In the genomic region with DNA sequence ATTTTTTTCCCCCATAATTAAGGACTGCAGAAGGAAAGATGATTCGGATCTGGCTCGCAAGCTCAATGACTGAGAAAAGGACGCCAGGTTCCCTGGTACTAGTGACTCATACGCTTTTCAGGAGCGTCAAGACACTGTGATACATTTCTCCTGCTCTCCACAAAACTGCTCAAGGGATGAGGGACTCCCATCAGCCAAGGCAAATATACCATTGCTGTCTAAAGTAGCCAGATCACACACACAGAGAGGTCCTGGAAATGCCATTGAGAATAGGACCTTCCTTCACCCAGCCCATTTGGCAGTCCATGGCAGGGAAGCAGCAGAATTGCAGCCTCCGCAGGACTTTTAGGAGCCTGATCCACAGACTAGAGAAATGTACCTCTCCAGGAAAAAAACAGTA, we compare ENCODE assay signal across 12 cellular contexts.
A peak's percentile ranks its signal among the peaks of the same experiment; 100 is the strongest.
DNase-seq lines count a peak whose midpoint lies in the region; ATAC-seq and TF ChIP-seq lines count a peak whose summit lies in the region.
"Had no signal": no experiment of that assay in that cellular context is flagged by ENCODE, and none has a peak within 500 bp of the region (broad histone marks: within the 10 kb centered on the region; RNA-seq: fewer than 3 reads in every experiment).

No MANE protein-coding gene starts in this region.

- peak overlapping the region; percentile 78 for H3K4me2 ChIP-seq in BLaER1

- no peak overlapping the region; the same call in 1 of the 2 replicates for H3K9ac ChIP-seq in BLaER1

- no peak overlapping the region for H3K4me3 ChIP-seq in BLaER1
- H3K4me3 ChIP-seq in foreskin fibroblast (ENCODE audit: low read depth in 1 of 2, low read length in 2 of 2): no peak overlapping the region

- H3K36me3 ChIP-seq in BLaER1: no peaks in the 10 kb centered on the region

- H3K27ac ChIP-seq in BLaER1 (peak overlapping the region; percentile 69; the same call in 1 of the 2 replicates), VCaP (peak overlapping the region; percentile 77)

- H4K20me1 ChIP-seq in BLaER1: no peaks in the 10 kb centered on the region

- in situ Hi-C loops in GM13977 (cut with MboI; ENCODE audit: low pct_unique_long_range_greater_than_20kb, low sequenced_read_pairs, unreplicated experiment): no loop called here

- H3K27me3 ChIP-seq in BLaER1: no peaks in the 10 kb centered on the region

- intact Hi-C loops in sciatic nerve (cut with DNase I): no loop called here

- TF ChIP-seq CTCF in VCaP (conservative IDR thresholded peaks at IDR 0.05) (no peak), foreskin fibroblast (IDR thresholded peaks at IDR 0.05; ENCODE audit: low read depth, low read length) (no peak), GM13977 (IDR thresholded peaks at IDR 0.05; ENCODE audit: extremely low read depth, insufficient read depth, missing control alignments) (no peak)

- peak; percentile 63 for ATAC-seq in sciatic nerve
- ATAC-seq in HG03571 (IDR thresholded peaks at IDR 0.05; ENCODE audit: unreplicated experiment): no peak
- ATAC-seq: CD8-positive, alpha-beta T cell; naive thymus-derived CD8-positive, alpha-beta T cell had no signal

- peaks cover 46% of the 10 kb centered on the region for H3K4me1 ChIP-seq in BLaER1

- peaks cover 15% of the 10 kb centered on the region for H3K9me3 ChIP-seq in BLaER1

- peak; percentile 66 to 78 for DNase-seq in foreskin fibroblast
- DNase-seq in sciatic nerve (ENCODE audit: low spot score): no peak
- DNase-seq in hypothalamus (lab: John Stamatoyannopoulos, UW): no peak
- DNase-seq in GM13977 (ENCODE audit: low spot score): no peak
- no peak for DNase-seq in NCI-H510A treated with DMSO at 0.1 percent for 48 hours (lab: John Stamatoyannopoulos, UW)
- DNase-seq: activated CD8-positive, alpha-beta memory T cell treated with anti-CD3 and anti-CD28 coated beads, Interleukin-2, amount 50 U/mL, for 48 hours; CD8-positive, alpha-beta T cell; naive thymus-derived CD8-positive, alpha-beta T cell; SIG-M5 had no signal

Comparison
In these comparisons a context has a peak if more than half of its experiments do, and no peak if none do; other contexts are left out.
1. DNase-seq: peak in foreskin fibroblast (2 of 2); none in sciatic nerve (single experiment), hypothalamus (0 of 51), GM13977 (single experiment) and NCI-H510A treated with DMSO at 0.1 percent for 48 hours (single experiment).